ENCODE assay signal across 16 cellular contexts in the genomic region with DNA sequence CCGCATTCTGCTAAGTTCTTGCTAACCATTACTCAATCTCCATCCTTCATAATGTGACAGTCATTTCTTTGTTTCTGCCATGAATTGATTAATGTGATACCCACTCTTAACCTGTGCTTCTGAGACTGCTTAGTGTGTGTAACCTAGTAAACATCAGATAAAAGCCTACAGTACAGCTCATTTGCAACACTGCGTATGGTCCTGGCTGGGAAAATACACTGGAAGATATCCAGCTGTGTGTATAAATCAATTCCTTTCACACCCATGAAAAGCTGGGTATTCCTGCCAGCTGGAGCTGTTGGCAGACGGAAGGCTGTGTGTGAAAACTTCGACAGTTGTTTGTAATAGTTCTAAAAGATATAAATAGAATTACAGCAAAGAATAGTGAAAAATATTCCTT.
DNase-seq lines count a peak whose midpoint lies in the region; ATAC-seq and TF ChIP-seq lines count a peak whose summit lies in the region.
"Had no signal": no experiment of that assay in that cellular context is flagged by ENCODE, and none has a peak within 500 bp of the region (broad histone marks: within the 10 kb centered on the region; RNA-seq: fewer than 3 reads in every experiment).

No MANE protein-coding gene starts in this region.

- no peak overlapping the region for H3K27ac ChIP-seq in body of pancreas
- H3K27ac ChIP-seq: C4-2B, HL-60, KMS-11, Peyer's patch, prostate gland, thoracic aorta had no signal

- ATAC-seq in body of pancreas (peak; percentile 76), GM21390 (IDR thresholded peaks at IDR 0.05; ENCODE audit: unreplicated experiment) (no peak)
- ATAC-seq: GM12878 had no signal

- intact Hi-C loops in body of pancreas (cut with DNase I) = no loop called here

- H3K36me3 ChIP-seq in body of pancreas (replicated peaks in 1 of 2; ENCODE audit: insufficient read depth in 1 of 2, low read depth in 2 of 2) = no peaks in the 10 kb centered on the region
- H3K36me3 ChIP-seq: Peyer's patch, prostate gland, thoracic aorta had no signal

- no peak for TF ChIP-seq POLR2A in body of pancreas (IDR thresholded peaks at IDR 0.05)

- no peak for TF ChIP-seq CTCF in body of pancreas (IDR thresholded peaks at IDR 0.05)

- H3K27me3 ChIP-seq in body of pancreas = no peaks in the 10 kb centered on the region
- H3K27me3 ChIP-seq: Peyer's patch had no signal

- no peaks in the 10 kb centered on the region for H3K9me3 ChIP-seq in body of pancreas
- H3K9me3 ChIP-seq: Peyer's patch, prostate gland, thoracic aorta had no signal

- WGBS in body of pancreas, 2 donors = 8 to 11% methylated on average over 4 of the region's 4 CpGs

- H3K4me3 ChIP-seq in body of pancreas = no peak overlapping the region
- H3K4me3 ChIP-seq: GM12878, Peyer's patch, prostate gland, thoracic aorta had no signal

- H3K4me1 ChIP-seq in body of pancreas = peaks cover 9% of the 10 kb centered on the region
- H3K4me1 ChIP-seq: Peyer's patch, prostate gland had no signal

- DNase-seq in NCI-H1092 (lab: John Stamatoyannopoulos, UW) (peak; percentile 14), NCI-H2081 treated with DMSO at 0.1 percent for 48 hours (lab: John Stamatoyannopoulos, UW) (peak; percentile 66), body of pancreas (peak; percentile 13 to 38 (median 22)), putamen (ENCODE audit: low spot score) (peak; percentile 60), AG08396 (ENCODE audit: low spot score) (no peak), SIG-M5 (lab: John Stamatoyannopoulos, UW) (no peak)
- DNase-seq: islet precursor cell, NCI-H226, Peyer's patch had no signal

Comparison
In these comparisons a context has a peak if more than half of its experiments do, and no peak if none do; other contexts are left out.
1. DNase-seq: peak in NCI-H1092 (single experiment), NCI-H2081 treated with DMSO at 0.1 percent for 48 hours (single experiment), body of pancreas (4 of 4) and putamen (single experiment); none in AG08396 (single experiment) and SIG-M5 (single experiment).